In the genomic region with DNA sequence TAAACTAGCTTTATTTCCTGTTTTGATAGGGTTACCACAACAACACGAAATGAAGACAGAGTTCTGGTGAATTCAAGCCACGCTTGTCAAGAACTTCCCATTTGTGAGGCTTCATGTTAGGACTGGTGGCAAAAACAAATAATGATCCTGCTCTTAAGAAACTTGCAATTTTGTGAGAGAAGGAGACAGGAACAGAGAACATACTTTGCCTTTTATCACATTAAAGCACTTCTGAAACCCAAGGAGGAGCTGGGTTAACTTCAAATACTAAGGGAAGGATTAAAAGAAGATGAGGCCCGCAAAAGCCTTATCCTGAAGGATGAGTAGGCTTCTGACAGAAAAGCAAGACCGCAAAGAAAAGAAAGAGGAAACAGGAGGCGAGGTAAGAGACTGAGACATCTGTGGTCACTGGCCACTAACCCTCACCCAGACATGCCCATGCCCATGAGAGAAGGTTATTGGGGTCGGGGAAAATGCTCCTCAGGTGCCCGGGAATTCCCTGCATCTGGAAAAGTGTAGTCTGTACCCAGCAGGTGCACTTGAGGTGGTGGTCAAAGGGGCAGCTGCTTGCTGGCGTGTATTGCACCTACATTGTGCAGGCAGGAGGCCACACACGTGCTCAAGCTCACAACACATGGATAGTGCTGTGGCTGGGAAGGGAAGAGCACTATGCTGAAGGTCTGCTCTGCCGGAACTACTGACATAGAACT, we compare ENCODE assay signal across 8 cellular contexts. TPM values are rescaled to one million over a fixed set of nuclear protein-coding genes. Genes with fewer than 3 reads are reported as not detected.
DNase-seq lines count a peak whose midpoint lies in the region; ATAC-seq and TF ChIP-seq lines count a peak whose summit lies in the region.

No MANE protein-coding gene starts in this region.

- no peak for TF ChIP-seq EP300 in transverse colon (IDR thresholded peaks at IDR 0.05; ENCODE audit: low read depth)

- in situ Hi-C loops in transverse colon (cut with MboI; ENCODE audit: low pct_ligation_motif_present in 1 of 4, low pct_unique_long_range_greater_than_20kb in 1 of 4, low sequenced_read_pairs in 3 of 4) = no loop called here

- H3K4me3 ChIP-seq in CD4-positive, CD25-positive, alpha-beta regulatory T cell (ENCODE audit: low read depth, low read length) = peak overlapping the region; percentile 70
- H3K4me3 ChIP-seq in lung = no peak overlapping the region
- peak overlapping the region in 1 of 4 donors; percentile 7 for H3K4me3 ChIP-seq in transverse colon

- peak overlapping the region; percentile 87 for H3K27ac ChIP-seq in CD4-positive, CD25-positive, alpha-beta regulatory T cell (ENCODE audit: insufficient read depth, low read length, poor library complexity, severe bottlenecking)
- peak overlapping the region; percentile 5 to 81 for H3K27ac ChIP-seq in lung (ENCODE audit: low read depth in 1 of 2, low read length in 1 of 2)
- H3K27ac ChIP-seq in transverse colon = peak overlapping the region; percentile 67 to 81 (median 74)

- TF ChIP-seq POLR2A in transverse colon (IDR thresholded peaks at IDR 0.05) = no peak

- peak overlapping the region; percentile 64 to 93 (median 79) for H3K4me3 Mint-ChIP-seq in CD4-positive, CD25-positive, alpha-beta regulatory T cell
- H3K4me3 Mint-ChIP-seq in central memory CD8-positive, alpha-beta T cell = peak overlapping the region; percentile 75

- H3K9me3 Mint-ChIP-seq in CD4-positive, CD25-positive, alpha-beta regulatory T cell = no peaks in the 10 kb centered on the region
- no peaks in the 10 kb centered on the region for H3K9me3 Mint-ChIP-seq in central memory CD8-positive, alpha-beta T cell

- ATAC-seq in CD4-positive, CD25-positive, alpha-beta regulatory T cell (ENCODE audit: low read depth in 2 of 2) = peak; percentile 94 to 96
- peak; percentile 99 for ATAC-seq in central memory CD8-positive, alpha-beta T cell (replicated peaks; ENCODE audit: extremely low read depth, poor library complexity, severe bottlenecking)
- ATAC-seq in lung (ENCODE audit: insufficient read depth, low FRiP score) = peak; percentile 80

- no peaks in the 10 kb centered on the region for H3K36me3 ChIP-seq in CD4-positive, CD25-positive, alpha-beta regulatory T cell (ENCODE audit: control insufficient read depth, insufficient read depth, low read length)
- H3K36me3 ChIP-seq in lung (ENCODE audit: control insufficient read depth in 2 of 2, insufficient read depth in 2 of 2, low read length in 2 of 2) (no peaks in the 10 kb centered on the region), transverse colon (no peaks in the 10 kb centered on the region)

- H3K4me1 Mint-ChIP-seq in CD4-positive, CD25-positive, alpha-beta regulatory T cell = peaks cover 41 to 85% (median 57%) of the 10 kb centered on the region in 4 donors
- peaks cover 70% of the 10 kb centered on the region for H3K4me1 Mint-ChIP-seq in central memory CD8-positive, alpha-beta T cell

- H3K27ac Mint-ChIP-seq in CD4-positive, CD25-positive, alpha-beta regulatory T cell = peak overlapping the region; percentile 90 to 99 (median 98)
- peak overlapping the region; percentile 98 for H3K27ac Mint-ChIP-seq in central memory CD8-positive, alpha-beta T cell (ENCODE audit: low read depth)

- no peaks in the 10 kb centered on the region for H3K27me3 Mint-ChIP-seq in CD4-positive, CD25-positive, alpha-beta regulatory T cell
- no peaks in the 10 kb centered on the region for H3K27me3 Mint-ChIP-seq in central memory CD8-positive, alpha-beta T cell

- H3K9me3 ChIP-seq in CD4-positive, CD25-positive, alpha-beta regulatory T cell (ENCODE audit: control insufficient read depth in 2 of 2, low read length in 2 of 2) = no peaks in the 10 kb centered on the region
- H3K9me3 ChIP-seq in lung (ENCODE audit: control insufficient read depth in 2 of 2, insufficient read depth in 1 of 2, low read length in 1 of 2) (no peaks in the 10 kb centered on the region), transverse colon (no peaks in the 10 kb centered on the region)

- H3K27me3 ChIP-seq in CD4-positive, CD25-positive, alpha-beta regulatory T cell (ENCODE audit: control insufficient read depth, insufficient read depth, low read length) = no peaks in the 10 kb centered on the region
- H3K27me3 ChIP-seq in lung (ENCODE audit: control insufficient read depth, insufficient read depth) = no peaks in the 10 kb centered on the region
- H3K27me3 ChIP-seq in transverse colon = no peaks in the 10 kb centered on the region

- H3K4me1 ChIP-seq in CD4-positive, CD25-positive, alpha-beta regulatory T cell (ENCODE audit: control insufficient read depth, insufficient read depth, low read length, poor library complexity, severe bottlenecking) = peaks cover 54% of the 10 kb centered on the region
- peaks cover 15 to 30% of the 10 kb centered on the region in 2 donors for H3K4me1 ChIP-seq in lung (ENCODE audit: control insufficient read depth in 2 of 2, insufficient read depth in 2 of 2, low read length in 2 of 2)
- peaks cover 13 to 53% (median 23%) of the 10 kb centered on the region in 4 donors for H3K4me1 ChIP-seq in transverse colon

- intact Hi-C loops in transverse colon (cut with DNase I; ENCODE audit: low total_unique reads) = no loop called here

- peaks cover 3% of the 10 kb centered on the region for H3K36me3 Mint-ChIP-seq in CD4-positive, CD25-positive, alpha-beta regulatory T cell
- peaks cover 14% of the 10 kb centered on the region for H3K36me3 Mint-ChIP-seq in central memory CD8-positive, alpha-beta T cell (ENCODE audit: insufficient read depth)

- no peak for TF ChIP-seq CTCF in lung (IDR thresholded peaks at IDR 0.05; ENCODE audit: control extremely low read depth, extremely low read depth)
- no peak for TF ChIP-seq CTCF in transverse colon (IDR thresholded peaks at IDR 0.05)

- WGBS in lung, 2 donors = 29 to 43% methylated on average over 10 of the region's 10 CpGs
- WGBS in transverse colon (ENCODE audit: low coverage in 1 of 2), 2 donors = 43 to 56% methylated on average over 3 to 10 of the region's 10 CpGs

- DNase-seq in CD4-positive, CD25-positive, alpha-beta regulatory T cell = peak; percentile 6 to 84 (median 77)
- DNase-seq in H4 (ENCODE audit: low spot score) (peak; percentile 46), SIG-M5 (lab: John Stamatoyannopoulos, UW) (peak; percentile 87), lung (ENCODE audit: low spot score) (no peak), transverse colon (no peak), NCI-H345 (lab: John Stamatoyannopoulos, UW) (no peak), NCI-H2227 treated with DMSO at 0.1 percent for 48 hours (lab: John Stamatoyannopoulos, UW) (no peak)
- DNase-seq in central memory CD8-positive, alpha-beta T cell (ENCODE audit: low spot score in 2 of 2) = peak in 1 of 2 donors; percentile 38

RNA-seq across cellular contexts. Expression of gene MAPK1, which starts 50.5 kb away (rescaled TPM):
- total RNA-seq in CD4-positive, CD25-positive, alpha-beta regulatory T cell = 88.0 TPM
- polyA plus RNA-seq in CD4-positive, CD25-positive, alpha-beta regulatory T cell = 10 to 100 TPM; 46.5 to 81.3 (median 64.7) TPM
- total RNA-seq in H4 (2014; rRNA removed; shearing (Covaris generic)) = 15.1 and 22.1 TPM in 2 replicates
- total RNA-seq in lung = 100 to 1,000 TPM in 1 of 2 donors, 10 to 100 TPM in 1; 73.8 to 154 TPM
- 10 to 100 TPM; 16.3 to 34.7 TPM for polyA plus RNA-seq in lung
- total RNA-seq in transverse colon = 100 to 1,000 TPM in 1 of 4 donors, 10 to 100 TPM in 3; 37.1 to 303 (median 57.0) TPM

Comparison
In these comparisons a context has a peak if more than half of its experiments do, and no peak if none do; other contexts are left out.
1. DNase-seq: peak in CD4-positive, CD25-positive, alpha-beta regulatory T cell (3 of 3), H4 (single experiment) and SIG-M5 (single experiment); none in lung (single experiment), transverse colon (single experiment), NCI-H345 (single experiment) and NCI-H2227 treated with DMSO at 0.1 percent for 48 hours (single experiment).
2. Peak in every context shown above with its lines, with median percentiles within 50 percentile points of each other: ATAC-seq and H3K27ac ChIP-seq.